In genomic region chr2:201149064-201149820, GRCh38 we compare ENCODE assay signal across 1 cellular context.
TF ChIP-seq lines count a peak whose summit lies in the region.

No MANE protein-coding gene starts in this region.

TF ChIP-seq in HepG2, 621 proteins besides CTCF, POLR2A, EP300 and RAD21 (continued from another document and continues in another):
- TF ChIP-seq FUBP1 (CRISPR knock-in tag; IDR thresholded peaks at IDR 0.05; ENCODE audit: borderline replicate concordance) (no peak), THAP11 (CRISPR knock-in tag; IDR thresholded peaks at IDR 0.05) (peak; percentile 64; the same call in 1 of the 2 replicates), DNMT3B (CRISPR knock-in tag; conservative IDR thresholded peaks at IDR 0.05) (no peak), ZNF543 (CRISPR knock-in tag; IDR thresholded peaks at IDR 0.05) (no peak), ZNF234 (CRISPR knock-in tag; conservative IDR thresholded peaks at IDR 0.05) (no peak), MAFF (IDR thresholded peaks at IDR 0.05; ENCODE audit: low read depth, low read length) (peak; percentile 66), RFX3 (CRISPR knock-in tag; IDR thresholded peaks at IDR 0.05) (peak; percentile 49; the same call in 1 of the 2 replicates), SNAPC4 (CRISPR knock-in tag; IDR thresholded peaks at IDR 0.05) (no peak), PITX1 (CRISPR knock-in tag; IDR thresholded peaks at IDR 0.05) (no peak), ZNF263 (CRISPR knock-in tag; IDR thresholded peaks at IDR 0.05) (no peak), ZNF253 (CRISPR knock-in tag; IDR thresholded peaks at IDR 0.05; ENCODE audit: borderline replicate concordance) (no peak), ZNF441 (CRISPR knock-in tag; IDR thresholded peaks at IDR 0.05; ENCODE audit: borderline replicate concordance) (no peak), FOXA3 (CRISPR knock-in tag; IDR thresholded peaks at IDR 0.05) (peak; percentile 79), GMEB1 (CRISPR knock-in tag; IDR thresholded peaks at IDR 0.05; ENCODE audit: borderline replicate concordance) (no peak), YY1 (IDR thresholded peaks at IDR 0.05; ENCODE audit: insufficient read depth, insufficient replicate concordance, low read depth, low read length) (no peak), TERF1 (CRISPR knock-in tag; IDR thresholded peaks at IDR 0.05) (no peak), CREM (IDR thresholded peaks at IDR 0.05) (peak; percentile 75), CREM (CRISPR knock-in tag; IDR thresholded peaks at IDR 0.05) (no peak), KDM5A (IDR thresholded peaks at IDR 0.05; ENCODE audit: borderline replicate concordance, low read length) (0 out of 2 replicates have a peak, but pooled peaks have one; percentile 62), CENPBD1 (CRISPR knock-in tag; IDR thresholded peaks at IDR 0.05; ENCODE audit: borderline replicate concordance, low read depth) (no peak), ZNF18 (CRISPR knock-in tag; IDR thresholded peaks at IDR 0.05; ENCODE audit: insufficient replicate concordance) (no peak), ZNF232 (CRISPR knock-in tag; IDR thresholded peaks at IDR 0.05; ENCODE audit: borderline replicate concordance) (no peak), RELA (CRISPR knock-in tag; IDR thresholded peaks at IDR 0.05) (no peak), ZNF772 (CRISPR knock-in tag; IDR thresholded peaks at IDR 0.05) (no peak), ELF3 (CRISPR knock-in tag; IDR thresholded peaks at IDR 0.05) (peak; percentile 92), ZNF549 (CRISPR knock-in tag; IDR thresholded peaks at IDR 0.05) (no peak), ZNF850 (CRISPR knock-in tag; conservative IDR thresholded peaks at IDR 0.05) (no peak), KLF6 (CRISPR knock-in tag; IDR thresholded peaks at IDR 0.05) (no peak), ZBTB2 (CRISPR knock-in tag; IDR thresholded peaks at IDR 0.05; ENCODE audit: low read depth) (no peak), ZNF577 (CRISPR knock-in tag; IDR thresholded peaks at IDR 0.05; ENCODE audit: borderline replicate concordance, low read depth) (no peak), ZNF282 (IDR thresholded peaks at IDR 0.05; ENCODE audit: partially characterized antibody) (no peak), CREB1 (IDR thresholded peaks at IDR 0.05) (0 out of 2 replicates have a peak, but pooled peaks have one; percentile 6), CREB1 (CRISPR knock-in tag; IDR thresholded peaks at IDR 0.05) (0 out of 2 replicates have a peak, but pooled peaks have one; percentile 41), E2F1 (CRISPR knock-in tag; IDR thresholded peaks at IDR 0.05) (no peak), STAG1 (CRISPR knock-in tag; IDR thresholded peaks at IDR 0.05) (no peak), CHD4 (IDR thresholded peaks at IDR 0.05; ENCODE audit: borderline replicate concordance, low read length) (peak; percentile 85; the same call in 1 of the 2 replicates), ZNF530 (CRISPR knock-in tag; IDR thresholded peaks at IDR 0.05; ENCODE audit: low read depth) (no peak), RFX1 (IDR thresholded peaks at IDR 0.05) (no peak), ZNF34 (CRISPR knock-in tag; IDR thresholded peaks at IDR 0.05; ENCODE audit: borderline replicate concordance) (no peak), MATR3 (CRISPR knock-in tag; IDR thresholded peaks at IDR 0.05) (no peak), HNRNPLL (IDR thresholded peaks at IDR 0.05; ENCODE audit: low read depth, low read length, poor library complexity, severe bottlenecking) (no peak), SMAD3 (CRISPR knock-in tag; IDR thresholded peaks at IDR 0.05) (peak; percentile 83; the same call in 1 of the 2 replicates), PHF20 (CRISPR knock-in tag; IDR thresholded peaks at IDR 0.05) (no peak), ZNF10 (CRISPR knock-in tag; IDR thresholded peaks at IDR 0.05; ENCODE audit: borderline replicate concordance, low read depth) (no peak), ZSCAN9 (CRISPR knock-in tag; IDR thresholded peaks at IDR 0.05; ENCODE audit: borderline replicate concordance) (0 out of 2 replicates have a peak, but pooled peaks have one; percentile 48), SRY (CRISPR knock-in tag; IDR thresholded peaks at IDR 0.05) (no peak; the same call in 1 of the 2 replicates), XBP1 (CRISPR knock-in tag; IDR thresholded peaks at IDR 0.05) (no peak), ZBTB38 (CRISPR knock-in tag; IDR thresholded peaks at IDR 0.05) (no peak), DMAP1 (CRISPR knock-in tag; IDR thresholded peaks at IDR 0.05) (0 out of 2 replicates have a peak, but pooled peaks have one; percentile 54), SOX5 (CRISPR knock-in tag; IDR thresholded peaks at IDR 0.05; ENCODE audit: borderline replicate concordance) (peak; percentile 88), KLF16 (CRISPR knock-in tag; IDR thresholded peaks at IDR 0.05) (peak in 1 of 2 experiments; percentile 37; a peak in 1 of 4 replicates), RARA (CRISPR knock-in tag; IDR thresholded peaks at IDR 0.05) (peak; percentile 79), EED (CRISPR knock-in tag; IDR thresholded peaks at IDR 0.05) (no peak), HOMEZ (CRISPR knock-in tag; IDR thresholded peaks at IDR 0.05; ENCODE audit: low read depth) (peak; percentile 79), TOE1 (CRISPR knock-in tag; IDR thresholded peaks at IDR 0.05) (no peak)
